14 cellular contexts compared by ENCODE assay signal in the genomic region with DNA sequence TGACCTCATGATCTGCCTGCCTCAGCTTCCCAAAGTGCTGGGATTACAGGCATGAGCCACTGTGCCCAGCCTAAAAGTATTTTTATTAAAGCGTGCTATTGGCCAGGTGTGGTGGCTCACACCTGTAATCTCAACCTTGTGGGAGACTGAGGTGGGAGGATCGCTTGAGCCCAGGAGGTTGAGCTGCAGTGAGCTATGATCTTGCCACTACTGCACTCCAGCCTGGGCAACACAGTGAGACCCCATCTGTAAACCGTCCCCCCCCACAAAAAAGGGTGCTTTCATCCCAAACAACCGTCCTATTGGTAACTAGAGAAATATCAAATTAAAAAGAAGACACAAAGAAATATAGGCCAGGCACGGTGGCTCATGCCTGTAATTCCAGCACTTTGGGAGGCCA. TPM values are rescaled to one million over a fixed set of nuclear protein-coding genes. Genes with fewer than 3 reads are reported as not detected.
"Had no signal": no experiment of that assay in that cellular context is flagged by ENCODE, and none has a peak within 500 bp of the region (broad histone marks: within the 10 kb centered on the region; RNA-seq: fewer than 3 reads in every experiment).

No MANE protein-coding gene starts in this region.

RNA-seq across cellular contexts. Expression of a gene that starts 6.6 kb away (rescaled TPM):
- total RNA-seq: activated B cell treated with CpG ODN at 0.5 μM for 24 hours; activated CD8-positive, alpha-beta T cell treated with anti-CD3 and anti-CD28 coated beads for 36 hours; activated naive CD8-positive, alpha-beta T cell treated with anti-CD3 and anti-CD28 coated beads for 36 hours; activated T-cell treated with anti-CD3 and anti-CD28 coated beads, Interleukin-2, amount 50 U/mL, for 4 hours; activated T-helper 17 cell treated with anti-CD3 and anti-CD28 coated beads, Interleukin-2, amount 50 U/mL, for 72 hours; aorta; body of pancreas; chondrocyte; dermis blood vessel endothelial cell; esophagus muscularis mucosa; foreskin keratinocyte; gastroesophageal sphincter; glomerular endothelial cell; T-helper 2 cell treated with Interferon-gamma antibody and Interleukin-4, amounts not matched to agents 100 ng/mL and 5 ng/mL, for 36 hours had no signal
- polyA plus RNA-seq: foreskin keratinocyte had no signal

RNA-seq across cellular contexts. Expression of a gene that starts 6.8 kb away (rescaled TPM):
- total RNA-seq: activated B cell treated with CpG ODN at 0.5 μM for 24 hours; activated CD8-positive, alpha-beta T cell treated with anti-CD3 and anti-CD28 coated beads for 36 hours; activated T-helper 17 cell treated with anti-CD3 and anti-CD28 coated beads, Interleukin-2, amount 50 U/mL, for 72 hours; dermis blood vessel endothelial cell; glomerular endothelial cell; T-helper 2 cell treated with Interferon-gamma antibody and Interleukin-4, amounts not matched to agents 100 ng/mL and 5 ng/mL, for 36 hours had no signal
- polyA plus RNA-seq: aorta had no signal

RNA-seq across cellular contexts. Expression of a gene that starts 24.2 kb away (rescaled TPM):
- total RNA-seq: body of pancreas had no signal
